ENCODE assay signal across 1 cellular context in genomic region chr16:73054131-73054496, GRCh38.
TF ChIP-seq lines count a peak whose summit lies in the region.

No MANE protein-coding gene starts in this region.

TF ChIP-seq in GM23338, 12 proteins besides CTCF, POLR2A, EP300 and RAD21 (continued from another document):
- TF ChIP-seq, protein P1, sequence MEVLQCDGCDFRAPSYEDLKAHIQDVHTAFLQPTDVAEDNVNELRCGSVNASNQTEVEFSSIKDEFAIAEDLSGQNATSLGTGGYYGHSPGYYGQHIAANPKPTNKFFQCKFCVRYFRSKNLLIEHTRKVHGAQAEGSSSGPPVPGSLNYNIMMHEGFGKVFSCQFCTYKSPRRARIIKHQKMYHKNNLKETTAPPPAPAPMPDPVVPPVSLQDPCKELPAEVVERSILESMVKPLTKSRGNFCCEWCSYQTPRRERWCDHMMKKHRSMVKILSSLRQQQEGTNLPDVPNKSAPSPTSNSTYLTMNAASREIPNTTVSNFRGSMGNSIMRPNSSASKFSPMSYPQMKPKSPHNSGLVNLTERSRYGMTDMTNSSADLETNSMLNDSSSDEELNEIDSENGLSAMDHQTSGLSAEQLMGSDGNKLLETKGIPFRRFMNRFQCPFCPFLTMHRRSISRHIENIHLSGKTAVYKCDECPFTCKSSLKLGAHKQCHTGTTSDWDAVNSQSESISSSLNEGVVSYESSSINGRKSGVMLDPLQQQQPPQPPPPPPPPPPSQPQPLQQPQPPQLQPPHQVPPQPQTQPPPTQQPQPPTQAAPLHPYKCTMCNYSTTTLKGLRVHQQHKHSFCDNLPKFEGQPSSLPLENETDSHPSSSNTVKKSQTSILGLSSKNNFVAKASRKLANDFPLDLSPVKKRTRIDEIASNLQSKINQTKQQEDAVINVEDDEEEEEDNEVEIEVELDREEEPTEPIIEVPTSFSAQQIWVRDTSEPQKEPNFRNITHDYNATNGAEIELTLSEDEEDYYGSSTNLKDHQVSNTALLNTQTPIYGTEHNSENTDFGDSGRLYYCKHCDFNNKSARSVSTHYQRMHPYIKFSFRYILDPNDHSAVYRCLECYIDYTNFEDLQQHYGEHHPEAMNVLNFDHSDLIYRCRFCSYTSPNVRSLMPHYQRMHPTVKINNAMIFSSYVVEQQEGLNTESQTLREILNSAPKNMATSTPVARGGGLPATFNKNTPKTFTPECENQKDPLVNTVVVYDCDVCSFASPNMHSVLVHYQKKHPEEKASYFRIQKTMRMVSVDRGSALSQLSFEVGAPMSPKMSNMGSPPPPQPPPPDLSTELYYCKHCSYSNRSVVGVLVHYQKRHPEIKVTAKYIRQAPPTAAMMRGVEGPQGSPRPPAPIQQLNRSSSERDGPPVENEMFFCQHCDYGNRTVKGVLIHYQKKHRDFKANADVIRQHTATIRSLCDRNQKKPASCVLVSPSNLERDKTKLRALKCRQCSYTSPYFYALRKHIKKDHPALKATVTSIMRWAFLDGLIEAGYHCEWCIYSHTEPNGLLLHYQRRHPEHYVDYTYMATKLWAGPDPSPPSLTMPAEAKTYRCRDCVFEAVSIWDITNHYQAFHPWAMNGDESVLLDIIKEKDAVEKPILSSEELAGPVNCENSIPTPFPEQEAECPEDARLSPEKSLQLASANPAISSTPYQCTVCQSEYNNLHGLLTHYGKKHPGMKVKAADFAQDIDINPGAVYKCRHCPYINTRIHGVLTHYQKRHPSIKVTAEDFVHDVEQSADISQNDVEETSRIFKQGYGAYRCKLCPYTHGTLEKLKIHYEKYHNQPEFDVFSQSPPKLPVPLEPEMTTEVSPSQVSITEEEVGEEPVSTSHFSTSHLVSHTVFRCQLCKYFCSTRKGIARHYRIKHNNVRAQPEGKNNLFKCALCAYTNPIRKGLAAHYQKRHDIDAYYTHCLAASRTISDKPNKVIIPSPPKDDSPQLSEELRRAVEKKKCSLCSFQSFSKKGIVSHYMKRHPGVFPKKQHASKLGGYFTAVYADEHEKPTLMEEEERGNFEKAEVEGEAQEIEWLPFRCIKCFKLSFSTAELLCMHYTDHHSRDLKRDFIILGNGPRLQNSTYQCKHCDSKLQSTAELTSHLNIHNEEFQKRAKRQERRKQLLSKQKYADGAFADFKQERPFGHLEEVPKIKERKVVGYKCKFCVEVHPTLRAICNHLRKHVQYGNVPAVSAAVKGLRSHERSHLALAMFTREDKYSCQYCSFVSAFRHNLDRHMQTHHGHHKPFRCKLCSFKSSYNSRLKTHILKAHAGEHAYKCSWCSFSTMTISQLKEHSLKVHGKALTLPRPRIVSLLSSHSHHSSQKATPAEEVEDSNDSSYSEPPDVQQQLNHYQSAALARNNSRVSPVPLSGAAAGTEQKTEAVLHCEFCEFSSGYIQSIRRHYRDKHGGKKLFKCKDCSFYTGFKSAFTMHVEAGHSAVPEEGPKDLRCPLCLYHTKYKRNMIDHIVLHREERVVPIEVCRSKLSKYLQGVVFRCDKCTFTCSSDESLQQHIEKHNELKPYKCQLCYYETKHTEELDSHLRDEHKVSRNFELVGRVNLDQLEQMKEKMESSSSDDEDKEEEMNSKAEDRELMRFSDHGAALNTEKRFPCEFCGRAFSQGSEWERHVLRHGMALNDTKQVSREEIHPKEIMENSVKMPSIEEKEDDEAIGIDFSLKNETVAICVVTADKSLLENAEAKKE (CRISPR knock-in tag; IDR thresholded peaks at IDR 0.05): no peak
- TF ChIP-seq JUNB (IDR thresholded peaks at IDR 0.05; ENCODE audit: unreplicated experiment) (no peak), NANOG (IDR thresholded peaks at IDR 0.05; ENCODE audit: borderline replicate concordance) (no peak), POLR2AphosphoS5 (IDR thresholded peaks at IDR 0.05; ENCODE audit: low read depth) (no peak)
- TF ChIP-seq, protein P2, sequence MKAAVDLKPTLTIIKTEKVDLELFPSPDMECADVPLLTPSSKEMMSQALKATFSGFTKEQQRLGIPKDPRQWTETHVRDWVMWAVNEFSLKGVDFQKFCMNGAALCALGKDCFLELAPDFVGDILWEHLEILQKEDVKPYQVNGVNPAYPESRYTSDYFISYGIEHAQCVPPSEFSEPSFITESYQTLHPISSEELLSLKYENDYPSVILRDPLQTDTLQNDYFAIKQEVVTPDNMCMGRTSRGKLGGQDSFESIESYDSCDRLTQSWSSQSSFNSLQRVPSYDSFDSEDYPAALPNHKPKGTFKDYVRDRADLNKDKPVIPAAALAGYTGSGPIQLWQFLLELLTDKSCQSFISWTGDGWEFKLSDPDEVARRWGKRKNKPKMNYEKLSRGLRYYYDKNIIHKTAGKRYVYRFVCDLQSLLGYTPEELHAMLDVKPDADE (IDR thresholded peaks at IDR 0.05): no peak
